ENCODE assay signal across 9 cellular contexts in the genomic region with DNA sequence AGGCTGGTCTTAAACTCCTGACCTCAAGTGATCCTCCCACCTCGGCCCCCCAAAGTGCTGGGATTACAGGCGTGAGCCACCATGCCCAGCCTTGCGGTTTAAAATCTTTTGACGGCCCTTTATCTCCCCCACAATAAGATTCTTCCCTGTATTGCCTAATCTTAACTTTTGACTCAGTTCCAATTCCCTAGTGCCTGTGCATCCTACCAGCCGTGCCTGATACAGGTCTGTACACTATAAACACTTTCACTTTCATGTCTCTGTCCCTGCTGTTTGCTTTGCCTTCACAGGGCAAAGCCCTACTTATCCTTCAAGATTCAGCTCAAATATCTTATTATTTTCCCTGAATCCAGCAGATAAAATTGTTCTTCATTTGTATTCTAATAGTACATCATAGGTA.
DNase-seq lines count a peak whose midpoint lies in the region; ATAC-seq and TF ChIP-seq lines count a peak whose summit lies in the region.
"Had no signal": no experiment of that assay in that cellular context is flagged by ENCODE, and none has a peak within 500 bp of the region (broad histone marks: within the 10 kb centered on the region; RNA-seq: fewer than 3 reads in every experiment).

No MANE protein-coding gene starts in this region.

- H3K27me3 Mint-ChIP-seq in activated naive CD8-positive, alpha-beta T cell treated with anti-CD3 and anti-CD28 coated beads, Interleukin-2, amount 10 ng/mL, durations not matched to agents 7 days and 5 days: no peaks in the 10 kb centered on the region
- no peaks in the 10 kb centered on the region for H3K27me3 Mint-ChIP-seq in activated naive CD8-positive, alpha-beta T cell treated with anti-CD3 and anti-CD28 coated beads for 36 hours
- no peaks in the 10 kb centered on the region for H3K27me3 Mint-ChIP-seq in Caco-2 (ENCODE audit: insufficient read depth, unreplicated experiment)

- H3K27me3 ChIP-seq in gastrocnemius medialis (no peaks in the 10 kb centered on the region), Caco-2 (replicated peaks; ENCODE audit: control insufficient read depth, insufficient read depth, low read length) (no peaks in the 10 kb centered on the region)
- H3K27me3 ChIP-seq: SJCRH30 had no signal

- CTCF ChIA-PET in Caco-2 (lab: Charles Lee): no interaction called here

- intact Hi-C loops in gastrocnemius medialis (cut with DNase I; ENCODE audit: low total_unique reads): no loop called here
- intact Hi-C loops in Caco-2 (cut with micrococcal nuclease; ENCODE audit: unreplicated experiment): no loop called here

- TF ChIP-seq CTCF in gastrocnemius medialis (IDR thresholded peaks at IDR 0.05 in 4 of 5, conservative IDR thresholded peaks at IDR 0.05 in 1 of 5): no peak
- TF ChIP-seq CTCF in Caco-2 (IDR thresholded peaks at IDR 0.05; ENCODE audit: insufficient read depth in 1 of 2, low read depth in 1 of 2, low read length in 1 of 2, severe bottlenecking in 1 of 2, unreplicated experiment in 1 of 2): no peak

- peaks cover 19% of the 10 kb centered on the region for H3K4me1 Mint-ChIP-seq in activated naive CD8-positive, alpha-beta T cell treated with anti-CD3 and anti-CD28 coated beads, Interleukin-2, amount 10 ng/mL, durations not matched to agents 7 days and 5 days
- peaks cover 6% of the 10 kb centered on the region for H3K4me1 Mint-ChIP-seq in activated naive CD8-positive, alpha-beta T cell treated with anti-CD3 and anti-CD28 coated beads for 36 hours
- peaks cover 6% of the 10 kb centered on the region for H3K4me1 Mint-ChIP-seq in Caco-2 (ENCODE audit: low read depth, unreplicated experiment)

- DNase-seq in activated naive CD8-positive, alpha-beta T cell treated with anti-CD3 and anti-CD28 coated beads, Interleukin-2, amount 10 ng/mL, durations not matched to agents 7 days and 5 days: no peak
- no peak for DNase-seq in activated naive CD8-positive, alpha-beta T cell treated with anti-CD3 and anti-CD28 coated beads for 36 hours
- peak; percentile 7 for DNase-seq in HPDE6-E6E7 (ENCODE audit: extremely low spot score)
- DNase-seq in substantia nigra (lab: John Stamatoyannopoulos, UW): no peak
- no peak for DNase-seq in NCI-H2171 (lab: John Stamatoyannopoulos, UW)
- no peak for DNase-seq in gastrocnemius medialis
- DNase-seq in Caco-2: no peak

- ATAC-seq in activated naive CD8-positive, alpha-beta T cell treated with anti-CD3 and anti-CD28 coated beads, Interleukin-2, amount 10 ng/mL, durations not matched to agents 7 days and 5 days (ENCODE audit: low read depth): peak; percentile 82
- ATAC-seq in esophagus mucosa (peak; percentile 53), gastrocnemius medialis (no peak)

- no peak for TF ChIP-seq POLR2A in gastrocnemius medialis (IDR thresholded peaks at IDR 0.05)

- H3K27ac Mint-ChIP-seq in activated naive CD8-positive, alpha-beta T cell treated with anti-CD3 and anti-CD28 coated beads, Interleukin-2, amount 10 ng/mL, durations not matched to agents 7 days and 5 days: peak overlapping the region; percentile 72
- H3K27ac Mint-ChIP-seq in activated naive CD8-positive, alpha-beta T cell treated with anti-CD3 and anti-CD28 coated beads for 36 hours: no peak overlapping the region
- H3K27ac Mint-ChIP-seq in Caco-2 (ENCODE audit: unreplicated experiment): no peak overlapping the region

- no TSS peak for BruUV-seq in Caco-2 (replicated peaks; lab: Mats Ljungman, UMichigan)

- H3K4me3 ChIP-seq in gastrocnemius medialis (no peak overlapping the region), Caco-2 (ENCODE audit: low read depth, low read length) (no peak overlapping the region)
- H3K4me3 ChIP-seq: SJCRH30 had no signal

- in situ Hi-C loops in gastrocnemius medialis (cut with MboI; ENCODE audit: low sequenced_read_pairs in 4 of 4): no loop called here

- H3K36me3 Mint-ChIP-seq in activated naive CD8-positive, alpha-beta T cell treated with anti-CD3 and anti-CD28 coated beads, Interleukin-2, amount 10 ng/mL, durations not matched to agents 7 days and 5 days: peaks cover 19% of the 10 kb centered on the region
- peaks cover 7% of the 10 kb centered on the region for H3K36me3 Mint-ChIP-seq in activated naive CD8-positive, alpha-beta T cell treated with anti-CD3 and anti-CD28 coated beads for 36 hours
- H3K36me3 Mint-ChIP-seq in Caco-2 (ENCODE audit: insufficient read depth, unreplicated experiment): peaks cover 6% of the 10 kb centered on the region

- H3K36me3 ChIP-seq in gastrocnemius medialis (no peaks in the 10 kb centered on the region), Caco-2 (ENCODE audit: control insufficient read depth, insufficient read depth, low read length) (no peaks in the 10 kb centered on the region)

- H3K4me1 ChIP-seq in gastrocnemius medialis: no peaks in the 10 kb centered on the region
- no peaks in the 10 kb centered on the region for H3K4me1 ChIP-seq in Caco-2
- H3K4me1 ChIP-seq: SJCRH30 had no signal

- H3K27ac ChIP-seq in substantia nigra (ENCODE audit: low read depth, low read length, poor library complexity, severe bottlenecking) (peak overlapping the region; percentile 67), gastrocnemius medialis (no peak overlapping the region)
- H3K27ac ChIP-seq: SJCRH30 had no signal

- peak overlapping the region; percentile 61 for H3K4me3 Mint-ChIP-seq in activated naive CD8-positive, alpha-beta T cell treated with anti-CD3 and anti-CD28 coated beads, Interleukin-2, amount 10 ng/mL, durations not matched to agents 7 days and 5 days
- no peak overlapping the region for H3K4me3 Mint-ChIP-seq in activated naive CD8-positive, alpha-beta T cell treated with anti-CD3 and anti-CD28 coated beads for 36 hours
- H3K4me3 Mint-ChIP-seq in Caco-2 (ENCODE audit: unreplicated experiment): no peak overlapping the region

- POLR2A ChIA-PET in activated naive CD8-positive, alpha-beta T cell treated with anti-CD3 and anti-CD28 coated beads, Interleukin-2, amount 10 ng/mL, durations not matched to agents 7 days and 5 days (lab: Charles Lee): no interaction called here
- POLR2A ChIA-PET in Caco-2 (lab: Charles Lee): no interaction called here

- H3K9me3 Mint-ChIP-seq in activated naive CD8-positive, alpha-beta T cell treated with anti-CD3 and anti-CD28 coated beads, Interleukin-2, amount 10 ng/mL, durations not matched to agents 7 days and 5 days: no peaks in the 10 kb centered on the region
- H3K9me3 Mint-ChIP-seq in activated naive CD8-positive, alpha-beta T cell treated with anti-CD3 and anti-CD28 coated beads for 36 hours: no peaks in the 10 kb centered on the region
- no peaks in the 10 kb centered on the region for H3K9me3 Mint-ChIP-seq in Caco-2 (ENCODE audit: unreplicated experiment)

- no peaks in the 10 kb centered on the region for H3K9me3 ChIP-seq in gastrocnemius medialis
- no peaks in the 10 kb centered on the region for H3K9me3 ChIP-seq in Caco-2
- H3K9me3 ChIP-seq: SJCRH30 had no signal

Comparison
In these comparisons a context has a peak if more than half of its experiments do, and no peak if none do; other contexts are left out.
1. ATAC-seq: peak in activated naive CD8-positive, alpha-beta T cell treated with anti-CD3 and anti-CD28 coated beads, Interleukin-2, amount 10 ng/mL, durations not matched to agents 7 days and 5 days (single experiment) and esophagus mucosa (single experiment); none in gastrocnemius medialis (0 of 2).